9 cellular contexts compared by ENCODE assay signal in genomic region chr14:69043598-69044267, GRCh38.
DNase-seq lines count a peak whose midpoint lies in the region; ATAC-seq and TF ChIP-seq lines count a peak whose summit lies in the region.
"Had no signal": no experiment of that assay in that cellular context is flagged by ENCODE, and none has a peak within 500 bp of the region (broad histone marks: within the 10 kb centered on the region; RNA-seq: fewer than 3 reads in every experiment).

No MANE protein-coding gene starts in this region.

- DNase-seq in AML-193 (lab: John Stamatoyannopoulos, UW): peak; percentile 41 to 48
- no peak for DNase-seq in Peyer's patch
- peak; percentile 78 for DNase-seq in fibroblast of gingiva (ENCODE audit: low read depth)
- DNase-seq in neuronal stem cell (ENCODE audit: low spot score): no peak
- no peak for DNase-seq in activated naive CD8-positive, alpha-beta T cell treated with anti-CD3 and anti-CD28 coated beads, Interleukin-2, amount 50 U/mL, for 24 hours
- no peak for DNase-seq in NCI-H774 (lab: John Stamatoyannopoulos, UW)
- no peak for DNase-seq in epidermal melanocyte (ENCODE audit: insufficient read length, low spot score)
- DNase-seq: CD4-positive, alpha-beta T cell had no signal

- no peak overlapping the region for H2BK120ac ChIP-seq in neuronal stem cell (ENCODE audit: low read depth, low read length)

- no peak for ATAC-seq in activated naive CD8-positive, alpha-beta T cell treated with anti-CD3 and anti-CD28 coated beads, Interleukin-2, amount 50 U/mL, for 24 hours
- no peak for ATAC-seq in HG02884 (IDR thresholded peaks at IDR 0.05; ENCODE audit: unreplicated experiment)

- H4K91ac ChIP-seq in neuronal stem cell (ENCODE audit: low read depth, low read length, poor library complexity): no peak overlapping the region

- peaks cover 22% of the 10 kb centered on the region for H3K27me3 Mint-ChIP-seq in activated naive CD8-positive, alpha-beta T cell treated with anti-CD3 and anti-CD28 coated beads, Interleukin-2, amount 50 U/mL, for 24 hours

- H2AFZ ChIP-seq in neuronal stem cell (ENCODE audit: low read length): no peak overlapping the region

- no peak overlapping the region for H3K14ac ChIP-seq in neuronal stem cell (ENCODE audit: low read length)

- no peak overlapping the region for H2AK5ac ChIP-seq in neuronal stem cell (ENCODE audit: low read depth, low read length)

- no peaks in the 10 kb centered on the region for H3K9me3 Mint-ChIP-seq in activated naive CD8-positive, alpha-beta T cell treated with anti-CD3 and anti-CD28 coated beads, Interleukin-2, amount 50 U/mL, for 24 hours
- H3K9me3 Mint-ChIP-seq: CD4-positive, alpha-beta T cell had no signal

- no peak overlapping the region for H3K4me2 ChIP-seq in neuronal stem cell (ENCODE audit: insufficient read depth, low read length, poor library complexity, severe bottlenecking)

- H2BK12ac ChIP-seq in neuronal stem cell (ENCODE audit: low read length): no peak overlapping the region

- H3K36me3 Mint-ChIP-seq in activated naive CD8-positive, alpha-beta T cell treated with anti-CD3 and anti-CD28 coated beads, Interleukin-2, amount 50 U/mL, for 24 hours (ENCODE audit: low read depth): no peaks in the 10 kb centered on the region

- H3K4me1 Mint-ChIP-seq in activated naive CD8-positive, alpha-beta T cell treated with anti-CD3 and anti-CD28 coated beads, Interleukin-2, amount 50 U/mL, for 24 hours: peaks cover 5% of the 10 kb centered on the region

- no peak overlapping the region for H4K8ac ChIP-seq in neuronal stem cell (ENCODE audit: low read depth, low read length)

- H3K27ac Mint-ChIP-seq in activated naive CD8-positive, alpha-beta T cell treated with anti-CD3 and anti-CD28 coated beads, Interleukin-2, amount 50 U/mL, for 24 hours: no peak overlapping the region
- H3K27ac Mint-ChIP-seq: CD4-positive, alpha-beta T cell had no signal

- H3K23ac ChIP-seq in neuronal stem cell (ENCODE audit: low read depth, low read length, poor library complexity): no peak overlapping the region

- no peaks in the 10 kb centered on the region for H3K27me3 ChIP-seq in Peyer's patch
- H3K27me3 ChIP-seq in neuronal stem cell (ENCODE audit: control insufficient read depth in 3 of 3, insufficient read depth in 3 of 3, low read depth in 1 of 3, low read length in 3 of 3): no peaks in the 10 kb centered on the region

- no peak overlapping the region for H2BK15ac ChIP-seq in neuronal stem cell (ENCODE audit: low read length)

- H3K27ac ChIP-seq in Peyer's patch: peak overlapping the region in 3 of 4 donors; percentile 41 to 55 (median 42)
- no peak overlapping the region for H3K27ac ChIP-seq in neuronal stem cell (replicated peaks; ENCODE audit: low read length)

- H3K9ac ChIP-seq in neuronal stem cell (ENCODE audit: low read depth, low read length, poor library complexity): no peak overlapping the region

- H3K4me1 ChIP-seq in Peyer's patch (peaks cover 0 to 53% (median 10%) of the 10 kb centered on the region in 4 donors), neuronal stem cell (ENCODE audit: control insufficient read depth in 2 of 2, insufficient read depth in 1 of 2, low read depth in 1 of 2, low read length in 2 of 2) (peaks cover 11 to 16% of the 10 kb centered on the region in 2 donors)

- TF ChIP-seq CTCF in Peyer's patch (IDR thresholded peaks at IDR 0.05): no peak

- H3K18ac ChIP-seq in neuronal stem cell (ENCODE audit: low read length): peak overlapping the region; percentile 11

- no peak overlapping the region for H2BK5ac ChIP-seq in neuronal stem cell (ENCODE audit: low read length)

- WGBS in neuronal stem cell (ENCODE audit: extremely low coverage in 2 of 2, insufficient read length in 2 of 2, insufficient replicate concordance in 1 of 2), 2 donors: no CpG with 5 or more reads among the region's 8 CpGs

- no peak overlapping the region for H3K4me3 Mint-ChIP-seq in activated naive CD8-positive, alpha-beta T cell treated with anti-CD3 and anti-CD28 coated beads, Interleukin-2, amount 50 U/mL, for 24 hours
- H3K4me3 Mint-ChIP-seq: CD4-positive, alpha-beta T cell had no signal

- no peaks in the 10 kb centered on the region for H3K79me1 ChIP-seq in neuronal stem cell (ENCODE audit: low read depth, low read length)

- no peak for TF ChIP-seq POLR2A in Peyer's patch (IDR thresholded peaks at IDR 0.05)

- no peak overlapping the region for H3K4ac ChIP-seq in neuronal stem cell (ENCODE audit: low read length)

- H3K4me3 ChIP-seq in Peyer's patch (no peak overlapping the region), neuronal stem cell (ENCODE audit: low read length in 2 of 2) (no peak overlapping the region)

- H3K36me3 ChIP-seq in Peyer's patch (no peaks in the 10 kb centered on the region), neuronal stem cell (replicated peaks in 1 of 2; ENCODE audit: control insufficient read depth in 2 of 2, insufficient read depth in 2 of 2, low read length in 2 of 2) (no peaks in the 10 kb centered on the region)

- H3K9me3 ChIP-seq in Peyer's patch (no peaks in the 10 kb centered on the region), neuronal stem cell (replicated peaks in 1 of 2; ENCODE audit: control insufficient read depth in 2 of 2, insufficient read depth in 1 of 2, low read depth in 1 of 2, low read length in 2 of 2) (no peaks in the 10 kb centered on the region)

Comparison
In these comparisons a context has a peak if more than half of its experiments do, and no peak if none do; other contexts are left out.
1. DNase-seq: peak in AML-193 (2 of 2) and fibroblast of gingiva (single experiment); none in Peyer's patch (0 of 3), neuronal stem cell (single experiment), activated naive CD8-positive, alpha-beta T cell treated with anti-CD3 and anti-CD28 coated beads, Interleukin-2, amount 50 U/mL, for 24 hours (single experiment), NCI-H774 (single experiment) and epidermal melanocyte (single experiment).